ENCODE assay signal across 1 cellular context in the genomic region with DNA sequence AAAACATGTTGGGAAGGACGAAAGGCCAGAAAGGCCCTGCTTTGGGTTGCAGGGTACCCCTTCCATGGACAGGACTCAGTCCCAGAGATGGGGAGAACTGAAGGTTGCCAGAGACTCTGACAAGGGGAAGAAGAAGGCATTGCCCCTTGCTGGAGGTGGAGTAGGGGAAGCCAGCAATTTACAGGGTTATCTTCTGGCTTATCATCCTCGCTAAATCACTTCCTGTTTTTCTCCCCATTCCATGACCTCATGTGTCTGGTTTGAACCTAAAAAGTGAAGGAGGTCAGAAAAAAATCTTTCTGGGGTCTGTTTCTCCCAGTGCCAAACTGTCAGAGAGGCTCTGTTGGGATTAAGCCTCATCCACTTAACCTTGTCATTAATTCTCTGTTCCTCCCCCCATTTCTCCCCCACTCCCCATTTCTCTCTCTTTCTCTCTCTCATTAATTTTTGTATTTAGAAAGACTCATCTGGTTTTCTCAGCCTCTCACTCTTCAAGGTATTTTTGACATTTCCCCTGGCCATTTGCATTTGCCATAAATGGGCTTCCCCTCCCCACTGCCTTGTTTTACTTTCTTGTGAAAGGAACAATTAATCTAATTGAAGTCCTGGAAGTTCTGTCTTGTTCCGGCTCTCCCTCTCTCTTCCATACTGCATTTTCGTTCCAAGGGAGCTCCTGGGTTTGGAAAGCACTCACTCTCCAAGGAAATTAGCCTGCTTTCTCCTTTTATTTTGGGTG.
TF ChIP-seq lines count a peak whose summit lies in the region.

No MANE protein-coding gene starts in this region.

TF ChIP-seq in WTC11, 78 proteins besides CTCF, POLR2A, EP300 and RAD21 (continued from another document):
- TF ChIP-seq, protein P1, sequence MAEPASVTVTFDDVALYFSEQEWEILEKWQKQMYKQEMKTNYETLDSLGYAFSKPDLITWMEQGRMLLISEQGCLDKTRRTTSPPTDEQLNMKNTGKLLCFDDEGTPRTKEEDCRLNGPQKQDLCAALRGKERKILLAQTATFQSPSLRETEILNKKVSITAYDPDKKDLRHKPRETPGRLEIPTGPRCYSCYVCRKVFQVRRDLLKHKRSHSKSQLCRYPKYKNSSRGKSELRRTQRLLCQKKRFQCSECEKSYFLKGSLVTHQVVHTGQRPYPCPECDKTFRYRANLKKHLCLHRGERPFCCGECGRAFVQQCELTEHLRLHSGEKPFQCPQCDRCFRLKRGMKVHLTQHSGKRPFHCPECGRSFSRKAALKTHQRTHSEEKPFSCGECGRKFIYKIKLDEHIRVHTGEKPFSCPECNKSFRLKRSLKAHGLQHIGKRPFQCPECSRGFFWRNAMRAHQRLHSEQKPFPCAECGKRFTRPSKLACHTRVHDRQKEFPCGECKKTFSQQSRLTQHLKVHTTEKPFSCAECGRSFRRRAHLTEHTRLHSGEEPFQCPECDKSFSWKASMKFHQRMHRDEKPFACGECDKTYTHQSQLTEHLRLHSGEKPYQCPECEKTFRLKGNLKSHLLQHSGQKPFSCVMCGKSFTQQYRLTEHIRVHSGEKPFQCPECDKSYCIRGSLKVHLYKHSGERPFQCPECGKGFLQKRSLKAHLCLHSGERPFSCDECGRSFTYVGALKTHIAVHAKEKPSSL (CRISPR knock-in tag; conservative IDR thresholded peaks at IDR 0.05) = no peak
- no peak for TF ChIP-seq TCF7 (CRISPR knock-in tag; IDR thresholded peaks at IDR 0.05; ENCODE audit: low read depth)
- TF ChIP-seq ZNF396 (CRISPR knock-in tag; IDR thresholded peaks at IDR 0.05; ENCODE audit: borderline replicate concordance) = no peak
- TF ChIP-seq KAT7 (CRISPR knock-in tag; IDR thresholded peaks at IDR 0.05; ENCODE audit: borderline replicate concordance) = no peak
- TF ChIP-seq, protein P2, sequence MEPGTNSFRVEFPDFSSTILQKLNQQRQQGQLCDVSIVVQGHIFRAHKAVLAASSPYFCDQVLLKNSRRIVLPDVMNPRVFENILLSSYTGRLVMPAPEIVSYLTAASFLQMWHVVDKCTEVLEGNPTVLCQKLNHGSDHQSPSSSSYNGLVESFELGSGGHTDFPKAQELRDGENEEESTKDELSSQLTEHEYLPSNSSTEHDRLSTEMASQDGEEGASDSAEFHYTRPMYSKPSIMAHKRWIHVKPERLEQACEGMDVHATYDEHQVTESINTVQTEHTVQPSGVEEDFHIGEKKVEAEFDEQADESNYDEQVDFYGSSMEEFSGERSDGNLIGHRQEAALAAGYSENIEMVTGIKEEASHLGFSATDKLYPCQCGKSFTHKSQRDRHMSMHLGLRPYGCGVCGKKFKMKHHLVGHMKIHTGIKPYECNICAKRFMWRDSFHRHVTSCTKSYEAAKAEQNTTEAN (CRISPR knock-in tag; IDR thresholded peaks at IDR 0.05) = no peak
